In genomic region chr4:28248269-28248668, GRCh38 we compare ENCODE assay signal across 24 cellular contexts.
"Had no signal": no experiment of that assay in that cellular context is flagged by ENCODE, and none has a peak within 500 bp of the region (broad histone marks: within the 10 kb centered on the region; RNA-seq: fewer than 3 reads in every experiment).

No MANE protein-coding gene starts in this region.

- H3K36me3 ChIP-seq: left lung, lower lobe of right lung, neural progenitor cell, right atrium auricular region, thyroid gland had no signal

- H3K9me3 ChIP-seq: lower lobe of right lung, right atrium auricular region, thyroid gland had no signal

- H2AFZ ChIP-seq: neural progenitor cell had no signal

- H3K27me3 ChIP-seq: left lung, neural progenitor cell, right atrium auricular region, thyroid gland had no signal

- H3K9ac ChIP-seq: neural progenitor cell had no signal

- DNase-seq: activated CD4-positive, alpha-beta T cell treated with anti-CD3 and anti-CD28 coated beads, Interleukin-2, amount 50 U/mL, for 1 hour; activated CD8-positive, alpha-beta T cell treated with anti-CD3 and anti-CD28 coated beads for 36 hours; activated gamma-delta T cell treated with Interleukin-2 at 50 U/mL for 16 hours; activated naive CD4-positive, alpha-beta T cell treated with anti-CD3 and anti-CD28 coated beads, Interleukin-2, amount 50 U/mL, for 16 hours; activated T-cell treated with anti-CD3 and anti-CD28 coated beads, Interleukin-2, amount 50 U/mL, for 4 hours; amygdala; dermis blood vessel endothelial cell; effector CD4-positive, alpha-beta T cell; kidney glomerular epithelial cell; left lung; lower lobe of right lung; mesenchymal stem cell; naive thymus-derived CD8-positive, alpha-beta T cell; occipital lobe; stimulated activated CD4-positive, alpha-beta T cell treated with anti-CD3 and anti-CD28 coated beads, Interleukin-1b, Interleukin-23, amount 100 ng/mL, for 48 hours; stimulated activated CD4-positive, alpha-beta T cell treated with anti-CD3 and anti-CD28 coated beads, Interleukin-4, amount 100 ng/mL, for 4 hours; stimulated activated CD8-positive, alpha-beta memory T cell treated with anti-CD3 and anti-CD28 coated beads, Interleukin-4, amount 100 ng/mL, for 48 hours; stimulated activated naive CD8-positive, alpha-beta T cell treated with anti-CD3 and anti-CD28 coated beads, Interleukin-15, amount 100 ng/mL, for 72 hours; T-helper 2 cell; thyroid gland had no signal

- H3K27ac ChIP-seq: epithelial cell of prostate, left lung, lower lobe of right lung, neural progenitor cell, right atrium auricular region, thyroid gland had no signal

- H3K4me2 ChIP-seq: neural progenitor cell, smooth muscle cell had no signal

- H3K4me3 ChIP-seq: left lung, lower lobe of right lung, neural progenitor cell, right atrium auricular region, smooth muscle cell, thyroid gland had no signal

- H3K4me1 ChIP-seq: left lung, lower lobe of right lung, neural progenitor cell, right atrium auricular region, thyroid gland had no signal
